ENCODE assay signal across 21 cellular contexts in the genomic region with DNA sequence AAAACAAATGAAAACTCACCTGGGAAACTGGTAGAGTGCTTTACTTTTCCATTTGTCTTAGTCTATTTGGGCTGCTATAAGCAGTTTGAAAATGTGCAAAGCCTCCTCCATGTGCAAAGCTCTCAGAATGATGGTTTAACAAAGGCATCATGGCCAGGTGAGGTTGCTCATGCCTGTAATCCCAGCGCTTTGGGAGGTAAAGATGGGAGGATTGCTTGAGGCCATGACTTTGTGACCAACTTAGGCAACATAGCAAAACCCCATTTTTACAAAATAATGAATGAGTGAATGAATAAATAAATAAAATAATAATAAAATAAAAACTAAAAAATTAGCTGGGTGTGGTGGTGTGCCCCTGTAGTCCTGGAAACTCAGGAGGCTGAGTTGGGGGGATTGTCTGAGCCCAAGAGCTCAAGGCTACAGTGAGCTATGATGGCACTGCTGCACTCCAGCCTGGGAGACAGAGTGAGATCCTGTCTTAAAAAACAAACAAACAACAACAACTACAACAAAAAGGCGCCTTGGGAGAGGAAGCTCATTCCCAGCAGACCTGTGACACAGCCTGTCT.
"Had no signal": no experiment of that assay in that cellular context is flagged by ENCODE, and none has a peak within 500 bp of the region (broad histone marks: within the 10 kb centered on the region; RNA-seq: fewer than 3 reads in every experiment).

No MANE protein-coding gene starts in this region.

- ATAC-seq: activated CD4-positive, alpha-beta T cell treated with anti-CD3 and anti-CD28 coated beads for 36 hours; activated T-cell treated with anti-CD3 and anti-CD28 coated beads, Interleukin-2, amount 50 U/mL, for 4 hours; effector memory CD8-positive, alpha-beta T cell; gastrocnemius medialis; left cardiac atrium; stimulated activated effector memory CD8-positive, alpha-beta T cell treated with anti-CD3 and anti-CD28 coated beads, Interleukin-12 subunit alpha, Interleukin-12 subunit beta, amount 100 ng/mL, for 72 hours; stimulated activated naive CD8-positive, alpha-beta T cell treated with anti-CD3 and anti-CD28 coated beads, Interleukin-15, amount 100 ng/mL, for 72 hours had no signal

- H3K9ac ChIP-seq: parathyroid adenoma had no signal

- H3K9me3 ChIP-seq: breast epithelium, colonic mucosa, esophagus squamous epithelium, gastrocnemius medialis, tibial nerve had no signal

- H3K79me2 ChIP-seq: parathyroid adenoma had no signal

- H3K27ac ChIP-seq: breast epithelium, esophagus squamous epithelium, gastrocnemius medialis, parathyroid adenoma, tibial nerve had no signal

- FAIRE-seq: astrocyte, islet of Langerhans had no signal

- H3K4me3 ChIP-seq: colonic mucosa, gastrocnemius medialis had no signal

- H2AFZ ChIP-seq: parathyroid adenoma had no signal

- H3K36me3 ChIP-seq: breast epithelium, colonic mucosa, esophagus squamous epithelium, gastrocnemius medialis, tibial nerve had no signal

- DNase-seq: activated B cell treated with CpG ODN at 0.5 μM for 24 hours; activated CD4-positive, alpha-beta T cell treated with anti-CD3 and anti-CD28 coated beads for 36 hours; activated CD4-positive, alpha-beta T cell treated with anti-CD3 and anti-CD28 coated beads, Interleukin-2, amount 50 U/mL, for 48 hours; activated CD8-positive, alpha-beta memory T cell treated with anti-CD3 and anti-CD28 coated beads, Interleukin-2, amount 50 U/mL, for 48 hours; activated naive CD4-positive, alpha-beta T cell; activated naive CD8-positive, alpha-beta T cell treated with anti-CD3 and anti-CD28 coated beads for 36 hours; activated T-cell treated with anti-CD3 and anti-CD28 coated beads, Interleukin-2, amount 50 U/mL, for 4 hours; effector memory CD8-positive, alpha-beta T cell; esophagus squamous epithelium; gastrocnemius medialis; left cardiac atrium; stimulated activated CD4-positive, alpha-beta T cell treated with anti-CD3 and anti-CD28 coated beads, Interleukin-1b, Interleukin-23, amount 100 ng/mL, for 48 hours; stimulated activated naive CD8-positive, alpha-beta T cell treated with anti-CD3 and anti-CD28 coated beads, Interleukin-15, amount 100 ng/mL, for 72 hours; T-helper 9 cell had no signal

- H3K4me1 ChIP-seq: gastrocnemius medialis had no signal
